ENCODE assay signal across 22 cellular contexts in the genomic region with DNA sequence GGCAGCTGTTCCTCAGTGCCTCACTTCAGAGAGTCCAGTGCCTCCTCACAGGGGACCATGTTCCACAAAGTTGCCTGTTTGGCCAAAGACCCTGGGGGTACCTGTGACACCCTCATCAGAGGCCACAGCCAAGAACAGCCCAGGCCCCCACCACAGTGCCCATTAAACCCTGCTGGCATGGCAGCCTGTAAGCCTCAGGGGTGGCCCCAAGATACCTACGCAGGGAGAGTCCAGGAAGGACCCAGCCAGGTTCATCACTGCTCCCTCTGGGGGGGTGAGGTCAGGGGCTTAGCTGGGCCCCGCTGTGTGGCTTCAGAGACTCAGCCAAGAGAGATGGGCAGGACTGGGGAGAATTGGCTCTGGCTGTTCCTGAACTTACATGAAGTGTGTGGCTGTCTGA. TPM values are rescaled to one million over a fixed set of nuclear protein-coding genes. Genes with fewer than 3 reads are reported as not detected.
DNase-seq lines count a peak whose midpoint lies in the region; ATAC-seq and TF ChIP-seq lines count a peak whose summit lies in the region.
"Had no signal": no experiment of that assay in that cellular context is flagged by ENCODE, and none has a peak within 500 bp of the region (broad histone marks: within the 10 kb centered on the region; RNA-seq: fewer than 3 reads in every experiment).

No MANE protein-coding gene starts in this region.

- no peaks in the 10 kb centered on the region for H3K27me3 ChIP-seq in endodermal cell (ENCODE audit: control insufficient read depth, insufficient read depth, low read length, poor library complexity, severe bottlenecking)
- H3K27me3 ChIP-seq: BLaER1 had no signal

- H3K9me3 Mint-ChIP-seq in activated naive CD4-positive, alpha-beta T cell treated with anti-CD3 and anti-CD28 coated beads, Interleukin-2, amount 50 U/mL, for 24 hours: peaks cover 3% of the 10 kb centered on the region
- peaks cover 55% of the 10 kb centered on the region for H3K9me3 Mint-ChIP-seq in endodermal cell

- intact Hi-C loops in sciatic nerve (cut with DNase I): no loop called here

- H3K27me3 Mint-ChIP-seq in activated naive CD4-positive, alpha-beta T cell treated with anti-CD3 and anti-CD28 coated beads, Interleukin-2, amount 50 U/mL, for 24 hours: peaks cover 6% of the 10 kb centered on the region
- H3K27me3 Mint-ChIP-seq in endodermal cell (ENCODE audit: insufficient read depth): peaks cover 10% of the 10 kb centered on the region

- no peak for DNase-seq in activated naive CD4-positive, alpha-beta T cell treated with Interleukin-2 at 50 U/mL for 16 hours
- DNase-seq in endodermal cell (peak; percentile 14), sciatic nerve (ENCODE audit: low spot score) (peak; percentile 22), 8988T (no peak)
- DNase-seq: DMS53; EL; KBM-7; NCI-H1105; NCI-H2081; NCI-H748 treated with DMSO at 0.1 percent for 48 hours; NK-92 treated with Interleukin-12 subunit alpha and Interleukin-12 subunit beta, amount 100 ng/mL, for 24 hours; Right ventricle myocardium superior had no signal

- no peak overlapping the region for H3K4me3 Mint-ChIP-seq in activated naive CD4-positive, alpha-beta T cell treated with anti-CD3 and anti-CD28 coated beads, Interleukin-2, amount 50 U/mL, for 24 hours
- no peak overlapping the region for H3K4me3 Mint-ChIP-seq in endodermal cell
- H3K4me3 Mint-ChIP-seq: CD8-positive, alpha-beta memory T cell had no signal

- H3K36me3 ChIP-seq in endodermal cell (ENCODE audit: control insufficient read depth, insufficient read depth, low read length): no peaks in the 10 kb centered on the region
- H3K36me3 ChIP-seq: BLaER1 had no signal

- H3K27ac ChIP-seq in endodermal cell (ENCODE audit: low read depth, low read length): no peak overlapping the region
- H3K27ac ChIP-seq: BLaER1 had no signal

- H3K4me1 ChIP-seq in endodermal cell (ENCODE audit: control insufficient read depth, insufficient read depth, low read length): no peaks in the 10 kb centered on the region
- H3K4me1 ChIP-seq: BLaER1 had no signal

- ATAC-seq in sciatic nerve (no peak), HG02642 (IDR thresholded peaks at IDR 0.05; ENCODE audit: poor library complexity, unreplicated experiment) (no peak), GM18873 (IDR thresholded peaks at IDR 0.05; ENCODE audit: low FRiP score, unreplicated experiment) (no peak)
- ATAC-seq: GM12878, HepG2 had no signal

- no peaks in the 10 kb centered on the region for H3K4me1 Mint-ChIP-seq in activated naive CD4-positive, alpha-beta T cell treated with anti-CD3 and anti-CD28 coated beads, Interleukin-2, amount 50 U/mL, for 24 hours
- no peaks in the 10 kb centered on the region for H3K4me1 Mint-ChIP-seq in endodermal cell
- H3K4me1 Mint-ChIP-seq: CD8-positive, alpha-beta memory T cell had no signal

- H3K36me3 Mint-ChIP-seq in activated naive CD4-positive, alpha-beta T cell treated with anti-CD3 and anti-CD28 coated beads, Interleukin-2, amount 50 U/mL, for 24 hours: peaks cover 1% of the 10 kb centered on the region
- H3K36me3 Mint-ChIP-seq in endodermal cell (ENCODE audit: low read depth): peaks cover 3% of the 10 kb centered on the region
- H3K36me3 Mint-ChIP-seq: CD8-positive, alpha-beta memory T cell had no signal

- H3K4me3 ChIP-seq in endodermal cell (ENCODE audit: low read length): no peak overlapping the region
- H3K4me3 ChIP-seq: BLaER1, GM12878 had no signal

- H3K9me3 ChIP-seq in endodermal cell (ENCODE audit: control insufficient read depth, low read length): peaks cover 12% of the 10 kb centered on the region

- no peak overlapping the region for H3K9ac ChIP-seq in endodermal cell (ENCODE audit: extremely low read depth, low read length, poor library complexity, severe bottlenecking)
- H3K9ac ChIP-seq: BLaER1 had no signal

- H3K27ac Mint-ChIP-seq in activated naive CD4-positive, alpha-beta T cell treated with anti-CD3 and anti-CD28 coated beads, Interleukin-2, amount 50 U/mL, for 24 hours: peak overlapping the region; percentile 17
- H3K27ac Mint-ChIP-seq in endodermal cell: no peak overlapping the region
- H3K27ac Mint-ChIP-seq: CD8-positive, alpha-beta memory T cell had no signal

- 50 to 65% methylated on average over 1 to 2 of the region's 2 CpGs for WGBS in endodermal cell (ENCODE audit: insufficient coverage in 1 of 2, insufficient read length in 1 of 2), 2 experiments

- TF ChIP-seq CTCF in endodermal cell (conservative IDR thresholded peaks at IDR 0.05): no peak

RNA-seq across cellular contexts. Expression of gene PRDM16, which starts 19.1 kb away (rescaled TPM):
- total RNA-seq in endodermal cell (1 to 10 TPM; 2.1 to 4.0 TPM), sciatic nerve (31.3 TPM)
- 9.2 TPM for polyA plus RNA-seq in endodermal cell (2013, experiment 1 of 2)
- polyA plus RNA-seq in endodermal cell (2013, experiment 2 of 2): 6.9 TPM
- total RNA-seq: CD8-positive, alpha-beta memory T cell had no signal
- polyA plus RNA-seq: CD8-positive, alpha-beta memory T cell; GM12878 had no signal

RNA-seq across cellular contexts. Expression of gene ACTRT2, which starts 28.6 kb away (rescaled TPM):
- not detected for total RNA-seq in endodermal cell
- not detected for polyA plus RNA-seq in endodermal cell (2013, experiment 1 of 2)
- not detected for polyA plus RNA-seq in endodermal cell (2013, experiment 2 of 2)
- not detected for total RNA-seq in sciatic nerve
- total RNA-seq: A673; CD8-positive, alpha-beta memory T cell; GM12878; H1; HepG2; NCI-H460; Right ventricle myocardium superior had no signal
- polyA plus RNA-seq: CD8-positive, alpha-beta memory T cell; GM12878; H1; HepG2 had no signal

Comparison
In these comparisons a context has a peak if more than half of its experiments do, and no peak if none do; other contexts are left out.
1. DNase-seq: peak in endodermal cell (single experiment) and sciatic nerve (single experiment); none in activated naive CD4-positive, alpha-beta T cell treated with Interleukin-2 at 50 U/mL for 16 hours (single experiment) and 8988T (single experiment).